ENCODE assay signal across 1 cellular context in the genomic region with DNA sequence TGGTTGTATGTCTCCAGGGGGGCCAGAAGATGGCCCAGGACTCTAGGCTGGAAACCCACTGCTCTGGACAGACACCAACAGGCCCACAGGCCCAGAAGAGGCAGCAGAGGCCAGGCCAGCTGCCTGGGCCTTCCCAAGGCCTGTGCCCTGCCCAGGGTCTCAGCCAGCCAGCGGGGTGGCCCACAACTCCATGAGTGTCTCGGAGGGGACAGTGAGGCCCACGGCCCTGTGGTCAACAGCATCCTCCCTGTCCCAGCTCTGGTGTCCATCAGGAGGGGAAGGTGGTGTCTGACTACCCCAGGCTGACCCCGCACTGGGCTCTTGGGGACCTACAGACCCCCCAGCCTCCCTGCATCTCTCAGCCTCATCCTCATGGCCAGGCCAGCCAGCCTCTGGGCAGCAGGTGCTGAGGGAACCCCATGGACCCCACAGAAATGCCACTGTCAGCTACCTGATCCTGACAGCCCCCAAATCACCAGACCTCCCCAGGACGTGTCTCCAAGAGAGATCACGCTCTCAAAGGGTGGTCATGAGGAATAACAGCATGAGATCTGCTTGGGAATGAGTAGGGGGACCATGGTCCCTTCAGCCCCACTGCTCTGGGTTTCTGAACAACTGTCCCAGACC.
TF ChIP-seq lines count a peak whose summit lies in the region.

No MANE protein-coding gene starts in this region.

TF ChIP-seq in HepG2, 621 proteins besides CTCF, POLR2A, EP300 and RAD21 (continues in another document):
- no peak for TF ChIP-seq NCOA2 (CRISPR knock-in tag; IDR thresholded peaks at IDR 0.05)
- 0 out of 2 replicates have a peak, but pooled peaks have one; percentile 5 for TF ChIP-seq ZNF451 (CRISPR knock-in tag; IDR thresholded peaks at IDR 0.05)
- TF ChIP-seq MYNN (CRISPR knock-in tag; IDR thresholded peaks at IDR 0.05; ENCODE audit: low read depth) = 0 out of 2 replicates have a peak, but pooled peaks have one; percentile 21
- TF ChIP-seq, protein P1, sequence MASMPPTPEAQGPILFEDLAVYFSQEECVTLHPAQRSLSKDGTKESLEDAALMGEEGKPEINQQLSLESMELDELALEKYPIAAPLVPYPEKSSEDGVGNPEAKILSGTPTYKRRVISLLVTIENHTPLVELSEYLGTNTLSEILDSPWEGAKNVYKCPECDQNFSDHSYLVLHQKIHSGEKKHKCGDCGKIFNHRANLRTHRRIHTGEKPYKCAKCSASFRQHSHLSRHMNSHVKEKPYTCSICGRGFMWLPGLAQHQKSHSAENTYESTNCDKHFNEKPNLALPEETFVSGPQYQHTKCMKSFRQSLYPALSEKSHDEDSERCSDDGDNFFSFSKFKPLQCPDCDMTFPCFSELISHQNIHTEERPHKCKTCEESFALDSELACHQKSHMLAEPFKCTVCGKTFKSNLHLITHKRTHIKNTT (CRISPR knock-in tag; IDR thresholded peaks at IDR 0.05) = no peak
- 0 out of 2 replicates have a peak, but pooled peaks have one; percentile 79 for TF ChIP-seq ZNF230 (CRISPR knock-in tag; IDR thresholded peaks at IDR 0.05)
- TF ChIP-seq SAP130 (CRISPR knock-in tag; IDR thresholded peaks at IDR 0.05; ENCODE audit: low read depth) = no peak
- no peak for TF ChIP-seq ZNF788 (CRISPR knock-in tag; IDR thresholded peaks at IDR 0.05; ENCODE audit: borderline replicate concordance)
- no peak for TF ChIP-seq TMF1 (CRISPR knock-in tag; IDR thresholded peaks at IDR 0.05; ENCODE audit: low read depth)
- TF ChIP-seq LCORL (IDR thresholded peaks at IDR 0.05) = no peak
- TF ChIP-seq LCORL (CRISPR knock-in tag; IDR thresholded peaks at IDR 0.05) = no peak
- no peak for TF ChIP-seq STAG1 (CRISPR knock-in tag; IDR thresholded peaks at IDR 0.05)
- TF ChIP-seq MAF1 (CRISPR knock-in tag; IDR thresholded peaks at IDR 0.05; ENCODE audit: borderline replicate concordance) = no peak
- TF ChIP-seq, protein P2, sequence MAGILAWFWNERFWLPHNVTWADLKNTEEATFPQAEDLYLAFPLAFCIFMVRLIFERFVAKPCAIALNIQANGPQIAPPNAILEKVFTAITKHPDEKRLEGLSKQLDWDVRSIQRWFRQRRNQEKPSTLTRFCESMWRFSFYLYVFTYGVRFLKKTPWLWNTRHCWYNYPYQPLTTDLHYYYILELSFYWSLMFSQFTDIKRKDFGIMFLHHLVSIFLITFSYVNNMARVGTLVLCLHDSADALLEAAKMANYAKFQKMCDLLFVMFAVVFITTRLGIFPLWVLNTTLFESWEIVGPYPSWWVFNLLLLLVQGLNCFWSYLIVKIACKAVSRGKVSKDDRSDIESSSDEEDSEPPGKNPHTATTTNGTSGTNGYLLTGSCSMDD (CRISPR knock-in tag; IDR thresholded peaks at IDR 0.05) = no peak
- no peak for TF ChIP-seq NAIF1 (CRISPR knock-in tag; IDR thresholded peaks at IDR 0.05; ENCODE audit: borderline replicate concordance)
- TF ChIP-seq ZNF30 (CRISPR knock-in tag; IDR thresholded peaks at IDR 0.05) = no peak
- TF ChIP-seq, protein P3, sequence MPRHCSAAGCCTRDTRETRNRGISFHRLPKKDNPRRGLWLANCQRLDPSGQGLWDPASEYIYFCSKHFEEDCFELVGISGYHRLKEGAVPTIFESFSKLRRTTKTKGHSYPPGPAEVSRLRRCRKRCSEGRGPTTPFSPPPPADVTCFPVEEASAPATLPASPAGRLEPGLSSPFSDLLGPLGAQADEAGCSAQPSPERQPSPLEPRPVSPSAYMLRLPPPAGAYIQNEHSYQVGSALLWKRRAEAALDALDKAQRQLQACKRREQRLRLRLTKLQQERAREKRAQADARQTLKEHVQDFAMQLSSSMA (CRISPR knock-in tag; IDR thresholded peaks at IDR 0.05) = peak; percentile 79; the same call in 1 of the 2 replicates
- TF ChIP-seq ZNF567 (CRISPR knock-in tag; IDR thresholded peaks at IDR 0.05; ENCODE audit: borderline replicate concordance) = 0 out of 2 replicates have a peak, but pooled peaks have one; percentile 17
- no peak for TF ChIP-seq ZNF557 (CRISPR knock-in tag; IDR thresholded peaks at IDR 0.05)
- TF ChIP-seq ZNF724P (CRISPR knock-in tag; IDR thresholded peaks at IDR 0.05; ENCODE audit: borderline replicate concordance) = peak; percentile 46; the same call in 1 of the 2 replicates
- TF ChIP-seq HNF4G (IDR thresholded peaks at IDR 0.05; ENCODE audit: borderline replicate concordance, low read depth, low read length) = no peak
- TF ChIP-seq HNF4G (CRISPR knock-in tag; IDR thresholded peaks at IDR 0.05; ENCODE audit: borderline replicate concordance, low read depth) = no peak
- TF ChIP-seq SRY (CRISPR knock-in tag; IDR thresholded peaks at IDR 0.05) = peak; percentile 35; the same call in 1 of the 2 replicates
- TF ChIP-seq, protein P4, sequence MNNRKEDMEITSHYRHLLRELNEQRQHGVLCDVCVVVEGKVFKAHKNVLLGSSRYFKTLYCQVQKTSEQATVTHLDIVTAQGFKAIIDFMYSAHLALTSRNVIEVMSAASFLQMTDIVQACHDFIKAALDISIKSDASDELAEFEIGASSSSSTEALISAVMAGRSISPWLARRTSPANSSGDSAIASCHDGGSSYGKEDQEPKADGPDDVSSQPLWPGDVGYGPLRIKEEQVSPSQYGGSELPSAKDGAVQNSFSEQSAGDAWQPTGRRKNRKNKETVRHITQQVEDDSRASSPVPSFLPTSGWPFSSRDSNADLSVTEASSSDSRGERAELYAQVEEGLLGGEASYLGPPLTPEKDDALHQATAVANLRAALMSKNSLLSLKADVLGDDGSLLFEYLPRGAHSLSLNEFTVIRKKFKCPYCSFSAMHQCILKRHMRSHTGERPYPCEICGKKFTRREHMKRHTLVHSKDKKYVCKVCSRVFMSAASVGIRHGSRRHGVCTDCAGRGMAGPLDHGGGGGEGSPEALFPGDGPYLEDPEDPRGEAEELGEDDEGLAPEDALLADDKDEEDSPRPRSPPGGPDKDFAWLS (CRISPR knock-in tag; IDR thresholded peaks at IDR 0.05; ENCODE audit: borderline replicate concordance) = peak; percentile 62; the same call in 1 of the 2 replicates
- 0 out of 2 replicates have a peak, but pooled peaks have one; percentile 26 for TF ChIP-seq DR1 (CRISPR knock-in tag; IDR thresholded peaks at IDR 0.05)
- TF ChIP-seq ZNF713 (CRISPR knock-in tag; IDR thresholded peaks at IDR 0.05) = no peak
- no peak for TF ChIP-seq ZNF720 (CRISPR knock-in tag; IDR thresholded peaks at IDR 0.05)
- 0 out of 2 replicates have a peak, but pooled peaks have one; percentile 86 for TF ChIP-seq PAX8 (CRISPR knock-in tag; IDR thresholded peaks at IDR 0.05; ENCODE audit: borderline replicate concordance)
- 0 out of 2 replicates have a peak, but pooled peaks have one; percentile 5 for TF ChIP-seq PHF8 (CRISPR knock-in tag; IDR thresholded peaks at IDR 0.05)
- peak; percentile 43; the same call in 1 of the 2 replicates for TF ChIP-seq CHCHD3 (CRISPR knock-in tag; IDR thresholded peaks at IDR 0.05)
- no peak for TF ChIP-seq HOXA9 (CRISPR knock-in tag; IDR thresholded peaks at IDR 0.05; ENCODE audit: borderline replicate concordance)
- no peak for TF ChIP-seq ZNF549 (CRISPR knock-in tag; IDR thresholded peaks at IDR 0.05)
- TF ChIP-seq GLI4 (CRISPR knock-in tag; IDR thresholded peaks at IDR 0.05; ENCODE audit: borderline replicate concordance) = 0 out of 2 replicates have a peak, but pooled peaks have one; percentile 9
- TF ChIP-seq ARHGAP35 (CRISPR knock-in tag; IDR thresholded peaks at IDR 0.05; ENCODE audit: borderline replicate concordance) = no peak
- peak; percentile 60 for TF ChIP-seq AGO2 (optimal IDR thresholded peaks at IDR 0.05; ENCODE audit: low read depth, low read length)
- TF ChIP-seq ZNF34 (CRISPR knock-in tag; IDR thresholded peaks at IDR 0.05; ENCODE audit: borderline replicate concordance) = 0 out of 2 replicates have a peak, but pooled peaks have one; percentile 46
- TF ChIP-seq, protein P5, sequence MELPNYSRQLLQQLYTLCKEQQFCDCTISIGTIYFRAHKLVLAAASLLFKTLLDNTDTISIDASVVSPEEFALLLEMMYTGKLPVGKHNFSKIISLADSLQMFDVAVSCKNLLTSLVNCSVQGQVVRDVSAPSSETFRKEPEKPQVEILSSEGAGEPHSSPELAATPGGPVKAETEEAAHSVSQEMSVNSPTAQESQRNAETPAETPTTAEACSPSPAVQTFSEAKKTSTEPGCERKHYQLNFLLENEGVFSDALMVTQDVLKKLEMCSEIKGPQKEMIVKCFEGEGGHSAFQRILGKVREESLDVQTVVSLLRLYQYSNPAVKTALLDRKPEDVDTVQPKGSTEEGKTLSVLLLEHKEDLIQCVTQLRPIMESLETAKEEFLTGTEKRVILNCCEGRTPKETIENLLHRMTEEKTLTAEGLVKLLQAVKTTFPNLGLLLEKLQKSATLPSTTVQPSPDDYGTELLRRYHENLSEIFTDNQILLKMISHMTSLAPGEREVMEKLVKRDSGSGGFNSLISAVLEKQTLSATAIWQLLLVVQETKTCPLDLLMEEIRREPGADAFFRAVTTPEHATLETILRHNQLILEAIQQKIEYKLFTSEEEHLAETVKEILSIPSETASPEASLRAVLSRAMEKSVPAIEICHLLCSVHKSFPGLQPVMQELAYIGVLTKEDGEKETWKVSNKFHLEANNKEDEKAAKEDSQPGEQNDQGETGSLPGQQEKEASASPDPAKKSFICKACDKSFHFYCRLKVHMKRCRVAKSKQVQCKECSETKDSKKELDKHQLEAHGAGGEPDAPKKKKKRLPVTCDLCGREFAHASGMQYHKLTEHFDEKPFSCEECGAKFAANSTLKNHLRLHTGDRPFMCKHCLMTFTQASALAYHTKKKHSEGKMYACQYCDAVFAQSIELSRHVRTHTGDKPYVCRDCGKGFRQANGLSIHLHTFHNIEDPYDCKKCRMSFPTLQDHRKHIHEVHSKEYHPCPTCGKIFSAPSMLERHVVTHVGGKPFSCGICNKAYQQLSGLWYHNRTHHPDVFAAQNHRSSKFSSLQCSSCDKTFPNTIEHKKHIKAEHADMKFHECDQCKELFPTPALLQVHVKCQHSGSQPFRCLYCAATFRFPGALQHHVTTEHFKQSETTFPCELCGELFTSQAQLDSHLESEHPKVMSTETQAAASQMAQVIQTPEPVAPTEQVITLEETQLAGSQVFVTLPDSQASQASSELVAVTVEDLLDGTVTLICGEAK (IDR thresholded peaks at IDR 0.05) = no peak
- TF ChIP-seq, protein P5 (CRISPR knock-in tag; IDR thresholded peaks at IDR 0.05) = 0 out of 2 replicates have a peak, but pooled peaks have one; percentile 9
- 0 out of 2 replicates have a peak, but pooled peaks have one; percentile 55 for TF ChIP-seq ZNF879 (CRISPR knock-in tag; IDR thresholded peaks at IDR 0.05)
- TF ChIP-seq, protein P6, sequence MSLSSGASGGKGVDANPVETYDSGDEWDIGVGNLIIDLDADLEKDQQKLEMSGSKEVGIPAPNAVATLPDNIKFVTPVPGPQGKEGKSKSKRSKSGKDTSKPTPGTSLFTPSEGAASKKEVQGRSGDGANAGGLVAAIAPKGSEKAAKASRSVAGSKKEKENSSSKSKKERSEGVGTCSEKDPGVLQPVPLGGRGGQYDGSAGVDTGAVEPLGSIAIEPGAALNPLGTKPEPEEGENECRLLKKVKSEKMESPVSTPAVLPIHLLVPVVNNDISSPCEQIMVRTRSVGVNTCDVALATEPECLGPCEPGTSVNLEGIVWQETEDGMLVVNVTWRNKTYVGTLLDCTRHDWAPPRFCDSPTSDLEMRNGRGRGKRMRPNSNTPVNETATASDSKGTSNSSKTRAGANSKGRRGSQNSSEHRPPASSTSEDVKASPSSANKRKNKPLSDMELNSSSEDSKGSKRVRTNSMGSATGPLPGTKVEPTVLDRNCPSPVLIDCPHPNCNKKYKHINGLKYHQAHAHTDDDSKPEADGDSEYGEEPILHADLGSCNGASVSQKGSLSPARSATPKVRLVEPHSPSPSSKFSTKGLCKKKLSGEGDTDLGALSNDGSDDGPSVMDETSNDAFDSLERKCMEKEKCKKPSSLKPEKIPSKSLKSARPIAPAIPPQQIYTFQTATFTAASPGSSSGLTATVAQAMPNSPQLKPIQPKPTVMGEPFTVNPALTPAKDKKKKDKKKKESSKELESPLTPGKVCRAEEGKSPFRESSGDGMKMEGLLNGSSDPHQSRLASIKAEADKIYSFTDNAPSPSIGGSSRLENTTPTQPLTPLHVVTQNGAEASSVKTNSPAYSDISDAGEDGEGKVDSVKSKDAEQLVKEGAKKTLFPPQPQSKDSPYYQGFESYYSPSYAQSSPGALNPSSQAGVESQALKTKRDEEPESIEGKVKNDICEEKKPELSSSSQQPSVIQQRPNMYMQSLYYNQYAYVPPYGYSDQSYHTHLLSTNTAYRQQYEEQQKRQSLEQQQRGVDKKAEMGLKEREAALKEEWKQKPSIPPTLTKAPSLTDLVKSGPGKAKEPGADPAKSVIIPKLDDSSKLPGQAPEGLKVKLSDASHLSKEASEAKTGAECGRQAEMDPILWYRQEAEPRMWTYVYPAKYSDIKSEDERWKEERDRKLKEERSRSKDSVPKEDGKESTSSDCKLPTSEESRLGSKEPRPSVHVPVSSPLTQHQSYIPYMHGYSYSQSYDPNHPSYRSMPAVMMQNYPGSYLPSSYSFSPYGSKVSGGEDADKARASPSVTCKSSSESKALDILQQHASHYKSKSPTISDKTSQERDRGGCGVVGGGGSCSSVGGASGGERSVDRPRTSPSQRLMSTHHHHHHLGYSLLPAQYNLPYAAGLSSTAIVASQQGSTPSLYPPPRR (CRISPR knock-in tag; IDR thresholded peaks at IDR 0.05; ENCODE audit: borderline replicate concordance) = 0 out of 2 replicates have a peak, but pooled peaks have one; percentile 16
- TF ChIP-seq SNAI1 (CRISPR knock-in tag; IDR thresholded peaks at IDR 0.05; ENCODE audit: borderline replicate concordance) = 0 out of 2 replicates have a peak, but pooled peaks have one; percentile 7
- TF ChIP-seq ZNF547 (CRISPR knock-in tag; IDR thresholded peaks at IDR 0.05) = peak; percentile 55; the same call in 1 of the 2 replicates
